ENCODE assay signal across 8 cellular contexts in genomic region chr3:182618085-182618732, GRCh38.
DNase-seq lines count a peak whose midpoint lies in the region; ATAC-seq and TF ChIP-seq lines count a peak whose summit lies in the region.

No MANE protein-coding gene starts in this region.

- no peak overlapping the region for H3K4me3 ChIP-seq in heart right ventricle
- H3K4me3 ChIP-seq in heart left ventricle = no peak overlapping the region
- H3K4me3 ChIP-seq in esophagus (ENCODE audit: low read depth in 1 of 2, low read length in 2 of 2) = no peak overlapping the region
- no peak overlapping the region for H3K4me3 ChIP-seq in smooth muscle cell
- H3K4me3 ChIP-seq in gastroesophageal sphincter = no peak overlapping the region

- H3F3A ChIP-seq in smooth muscle cell (ENCODE audit: low read depth) = no peaks in the 10 kb centered on the region

- no peak overlapping the region for H3K4me2 ChIP-seq in smooth muscle cell

- peak in 5 of 9 donors; percentile 9 to 41 (median 23) for TF ChIP-seq CTCF in heart right ventricle (IDR thresholded peaks at IDR 0.05)
- TF ChIP-seq CTCF in heart left ventricle (IDR thresholded peaks at IDR 0.05) = peak in 5 of 12 donors; percentile 9 to 31 (median 29)
- peak; percentile 54 for TF ChIP-seq CTCF in smooth muscle cell (IDR thresholded peaks at IDR 0.05; ENCODE audit: borderline replicate concordance, insufficient read depth, poor library complexity, severe bottlenecking)
- TF ChIP-seq CTCF in gastroesophageal sphincter (IDR thresholded peaks at IDR 0.05) = peak in 2 of 4 experiments; percentile 19 to 39

- DNase-seq in heart right ventricle (no peak), heart left ventricle (no peak), NCI-H82 (lab: John Stamatoyannopoulos, UW) (peak; percentile 64), smooth muscle cell (lab: John Stamatoyannopoulos, UW; ENCODE audit: unreplicated experiment) (no peak)

- no peaks in the 10 kb centered on the region for H4K20me1 ChIP-seq in smooth muscle cell (ENCODE audit: low read depth)

- H3K27me3 ChIP-seq in heart right ventricle = peaks cover 0 to 15% (median 0%) of the 10 kb centered on the region in 7 donors
- H3K27me3 ChIP-seq in heart left ventricle = peaks cover 0 to 5% (median 0%) of the 10 kb centered on the region in 9 donors
- no peaks in the 10 kb centered on the region for H3K27me3 ChIP-seq in esophagus (ENCODE audit: control insufficient read depth in 1 of 2, insufficient read depth in 2 of 2, low read length in 2 of 2)
- H3K27me3 ChIP-seq in smooth muscle cell (ENCODE audit: low read depth) = peaks cover 4% of the 10 kb centered on the region
- no peaks in the 10 kb centered on the region for H3K27me3 ChIP-seq in gastroesophageal sphincter

- TF ChIP-seq POLR2A in heart left ventricle (IDR thresholded peaks at IDR 0.05) (no peak), gastroesophageal sphincter (IDR thresholded peaks at IDR 0.05) (no peak)

- H2AFZ ChIP-seq in smooth muscle cell (ENCODE audit: low read depth) = no peak overlapping the region

- no peaks in the 10 kb centered on the region for H3K79me2 ChIP-seq in smooth muscle cell (ENCODE audit: low read depth)

- H3K36me3 ChIP-seq in heart right ventricle = no peaks in the 10 kb centered on the region
- no peaks in the 10 kb centered on the region for H3K36me3 ChIP-seq in heart left ventricle
- H3K36me3 ChIP-seq in esophagus (ENCODE audit: control insufficient read depth in 2 of 2, insufficient read depth in 2 of 2, low read length in 1 of 2) = no peaks in the 10 kb centered on the region
- H3K36me3 ChIP-seq in smooth muscle cell (ENCODE audit: low read depth) = no peaks in the 10 kb centered on the region
- H3K36me3 ChIP-seq in gastroesophageal sphincter = no peaks in the 10 kb centered on the region

- ATAC-seq in heart right ventricle (no peak), heart left ventricle (no peak), HG02763 (IDR thresholded peaks at IDR 0.05; ENCODE audit: unreplicated experiment) (no peak), GM19397 (IDR thresholded peaks at IDR 0.05; ENCODE audit: unreplicated experiment) (no peak), gastroesophageal sphincter (no peak)

- H3K27ac ChIP-seq in heart right ventricle (no peak overlapping the region), heart left ventricle (no peak overlapping the region), esophagus (ENCODE audit: low read depth in 2 of 2, low read length in 1 of 2) (peak overlapping the region; percentile 16 to 68), smooth muscle cell (ENCODE audit: low read depth) (peak overlapping the region; percentile 61), gastroesophageal sphincter (no peak overlapping the region)

- no peak overlapping the region for H3K9ac ChIP-seq in smooth muscle cell (ENCODE audit: low read depth)

- TF ChIP-seq EP300 in gastroesophageal sphincter (IDR thresholded peaks at IDR 0.05) = no peak

- peaks cover 0 to 9% (median 0%) of the 10 kb centered on the region in 9 donors for H3K4me1 ChIP-seq in heart right ventricle
- H3K4me1 ChIP-seq in heart left ventricle = no peaks in the 10 kb centered on the region
- H3K4me1 ChIP-seq in esophagus (ENCODE audit: control insufficient read depth in 2 of 2, insufficient read depth in 2 of 2, low read length in 1 of 2) = no peaks in the 10 kb centered on the region
- peaks cover 28% of the 10 kb centered on the region for H3K4me1 ChIP-seq in smooth muscle cell (ENCODE audit: low read depth)
- H3K4me1 ChIP-seq in gastroesophageal sphincter = no peaks in the 10 kb centered on the region

- intact Hi-C loops in heart right ventricle (cut with DNase I) (no loop called here), heart left ventricle (cut with DNase I) (no loop called here)

- no peaks in the 10 kb centered on the region for H3K9me3 ChIP-seq in heart right ventricle
- no peaks in the 10 kb centered on the region for H3K9me3 ChIP-seq in heart left ventricle
- no peaks in the 10 kb centered on the region for H3K9me3 ChIP-seq in esophagus (ENCODE audit: control insufficient read depth in 2 of 2, insufficient read depth in 1 of 2, low read depth in 1 of 2, low read length in 1 of 2)
- no peaks in the 10 kb centered on the region for H3K9me3 ChIP-seq in smooth muscle cell (replicated peaks; ENCODE audit: low read depth)
- no peaks in the 10 kb centered on the region for H3K9me3 ChIP-seq in gastroesophageal sphincter

- WGBS in heart right ventricle, 2 donors = 51 to 54% methylated on average over 8 of the region's 8 CpGs
- WGBS in heart left ventricle, 4 donors = 48 to 54% (median 51%) methylated on average over 8 of the region's 8 CpGs
- 32 to 35% methylated on average over 8 of the region's 8 CpGs for WGBS in esophagus, 2 donors
- WGBS in smooth muscle cell (ENCODE audit: low lambda C conversion rate) = 57% methylated on average over 8 of the region's 8 CpGs
- 33 to 41% methylated on average over 8 of the region's 8 CpGs for WGBS in gastroesophageal sphincter (ENCODE audit: low coverage in 1 of 2), 2 donors

Comparison
In these comparisons a context has a peak if more than half of its experiments do, and no peak if none do; other contexts are left out.
1. H3K27ac ChIP-seq: peak in esophagus (2 of 2) and smooth muscle cell (single experiment); none in heart right ventricle (0 of 10), heart left ventricle (0 of 12) and gastroesophageal sphincter (0 of 4).